ENCODE assay signal across 10 cellular contexts in the genomic region with DNA sequence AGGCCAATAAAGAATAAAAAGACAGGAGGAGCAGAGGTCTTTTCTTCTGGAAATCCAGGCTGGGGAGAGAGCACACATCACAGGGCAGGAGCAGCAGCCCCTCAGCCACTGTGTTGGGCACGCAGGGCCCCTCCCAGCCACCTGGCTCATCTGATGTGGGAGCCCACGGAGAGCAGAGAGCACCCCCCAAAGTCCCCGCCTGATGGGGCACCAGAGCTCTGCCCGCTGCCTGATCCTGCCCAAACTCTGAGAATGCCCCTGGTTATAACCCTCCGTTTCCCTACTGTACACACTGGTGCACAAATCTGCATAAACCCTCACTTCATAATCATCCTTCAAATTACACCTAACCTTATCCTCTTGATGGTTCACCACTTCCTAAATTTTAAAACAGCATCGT.
DNase-seq lines count a peak whose midpoint lies in the region; ATAC-seq and TF ChIP-seq lines count a peak whose summit lies in the region.
"Had no signal": no experiment of that assay in that cellular context is flagged by ENCODE, and none has a peak within 500 bp of the region (broad histone marks: within the 10 kb centered on the region; RNA-seq: fewer than 3 reads in every experiment).

No MANE protein-coding gene starts in this region.

- no peaks in the 10 kb centered on the region for H3K27me3 Mint-ChIP-seq in CD8-positive, alpha-beta T cell (ENCODE audit: low read depth)
- peaks cover 6% of the 10 kb centered on the region for H3K27me3 Mint-ChIP-seq in nephron progenitor cell (ENCODE audit: low read depth, poor library complexity)

- POLR2A ChIA-PET in CD8-positive, alpha-beta T cell (lab: Charles Lee) = interaction anchor here (1.2 to 1.8 kb wide), 2 partner anchors 9 to 19 kb away, joined by 4 to 5 read pairs; no protein-coding TSS in a partner anchor

- H3K4me1 ChIP-seq in CD8-positive, alpha-beta T cell (ENCODE audit: insufficient read depth, low read length) = peaks cover 76% of the 10 kb centered on the region
- H3K4me1 ChIP-seq in adipocyte (ENCODE audit: control insufficient read depth, insufficient read depth, low read length) = peaks cover 38% of the 10 kb centered on the region

- H3K4me3 Mint-ChIP-seq in CD8-positive, alpha-beta T cell = peak overlapping the region; percentile 74
- no peak overlapping the region for H3K4me3 Mint-ChIP-seq in nephron progenitor cell

- peak overlapping the region; percentile 87 for H3K27ac ChIP-seq in CD8-positive, alpha-beta T cell (ENCODE audit: low read depth, low read length)

- peak overlapping the region; percentile 67 for H3K9ac ChIP-seq in adipocyte (ENCODE audit: low read length)

- H3K4me3 ChIP-seq in CD8-positive, alpha-beta T cell (ENCODE audit: low read depth, low read length) = peak overlapping the region; percentile 42
- H3K4me3 ChIP-seq in adipocyte (ENCODE audit: low read length) = no peak overlapping the region

- H3K36me3 Mint-ChIP-seq in CD8-positive, alpha-beta T cell = no peaks in the 10 kb centered on the region
- H3K36me3 Mint-ChIP-seq in nephron progenitor cell (ENCODE audit: low read depth) = no peaks in the 10 kb centered on the region

- peak; percentile 47 for ATAC-seq in CD8-positive, alpha-beta T cell
- ATAC-seq in HG03045 (IDR thresholded peaks at IDR 0.05; ENCODE audit: unreplicated experiment) (peak; percentile 2), HG03439 (IDR thresholded peaks at IDR 0.05; ENCODE audit: unreplicated experiment) (no peak)

- TF ChIP-seq CTCF in CD8-positive, alpha-beta T cell (IDR thresholded peaks at IDR 0.05) = no peak
- TF ChIP-seq CTCF in nephron progenitor cell (IDR thresholded peaks at IDR 0.05) = no peak

- H3K36me3 ChIP-seq in CD8-positive, alpha-beta T cell (ENCODE audit: insufficient read depth, low read length) = no peaks in the 10 kb centered on the region
- H3K36me3 ChIP-seq in adipocyte (ENCODE audit: control insufficient read depth, insufficient read depth, low read length, severe bottlenecking) = no peaks in the 10 kb centered on the region

- intact Hi-C loops in CD8-positive, alpha-beta T cell (cut with DNase I, micrococcal nuclease) = loop anchor here (1.0 to 5.0 kb wide), 5 partner anchors 9 to 108 kb away; no protein-coding TSS in a partner anchor

- peaks cover 77% of the 10 kb centered on the region for H3K4me1 Mint-ChIP-seq in CD8-positive, alpha-beta T cell (ENCODE audit: low read depth)
- H3K4me1 Mint-ChIP-seq in nephron progenitor cell = peaks cover 100% of the 10 kb centered on the region

- peak in 4 of 7 experiments; percentile 50 to 68 (median 60) for DNase-seq in CD8-positive, alpha-beta T cell
- DNase-seq in adipocyte (ENCODE audit: low read depth) (no peak), nephron progenitor cell (no peak), H4 (ENCODE audit: low spot score) (no peak), MV-4-11 (lab: John Stamatoyannopoulos, UW) (no peak), T1000 (lab: John Stamatoyannopoulos, UW) (no peak)
- DNase-seq: activated effector memory CD4-positive, alpha-beta T cell treated with Interleukin-2 at 50 U/mL for 16 hours; KBM-7 had no signal

- no peaks in the 10 kb centered on the region for H3K9me3 Mint-ChIP-seq in CD8-positive, alpha-beta T cell
- no peaks in the 10 kb centered on the region for H3K9me3 Mint-ChIP-seq in nephron progenitor cell

- no peaks in the 10 kb centered on the region for H3K9me3 ChIP-seq in CD8-positive, alpha-beta T cell (ENCODE audit: low read length)
- no peaks in the 10 kb centered on the region for H3K9me3 ChIP-seq in adipocyte (ENCODE audit: control insufficient read depth, low read length)

- CTCF ChIA-PET in CD8-positive, alpha-beta T cell (lab: Charles Lee) = interaction anchor here (1.0 to 1.6 kb wide), 2 partner anchors 9 to 22 kb away, joined by 4 to 6 read pairs; no protein-coding TSS in a partner anchor

- peak overlapping the region; percentile 98 for H3K27ac Mint-ChIP-seq in CD8-positive, alpha-beta T cell
- H3K27ac Mint-ChIP-seq in nephron progenitor cell = peak overlapping the region; percentile 92

- no peaks in the 10 kb centered on the region for H3K27me3 ChIP-seq in CD8-positive, alpha-beta T cell (ENCODE audit: insufficient read depth, low read length)
- H3K27me3 ChIP-seq in adipocyte (replicated peaks; ENCODE audit: control insufficient read depth, insufficient read depth, low read length) = no peaks in the 10 kb centered on the region

Comparison
In these comparisons a context has a peak if more than half of its experiments do, and no peak if none do; other contexts are left out.
1. DNase-seq: peak in CD8-positive, alpha-beta T cell (4 of 7); none in adipocyte (single experiment), nephron progenitor cell (single experiment), H4 (single experiment), MV-4-11 (single experiment) and T1000 (single experiment).